16 cellular contexts compared by ENCODE assay signal in the genomic region with DNA sequence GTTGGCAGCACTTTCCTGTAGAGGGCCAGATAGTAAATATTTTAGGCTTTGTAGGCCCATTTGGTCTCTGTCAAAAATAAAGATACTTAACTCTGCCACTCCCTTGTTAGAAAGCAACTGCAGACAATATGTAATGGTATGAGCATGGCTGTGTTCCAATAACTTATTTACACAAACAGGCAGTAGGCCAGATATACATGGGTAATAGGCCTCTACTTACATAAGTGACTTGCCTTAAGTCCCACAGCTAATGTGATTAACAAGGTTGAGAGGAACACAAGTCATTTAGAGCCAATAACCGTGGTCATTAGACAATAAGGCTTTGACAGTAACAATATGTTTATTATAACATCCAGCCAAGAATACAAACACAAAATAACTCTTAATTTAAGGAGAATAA. TPM values are rescaled to one million over a fixed set of nuclear protein-coding genes. Genes with fewer than 3 reads are reported as not detected.
DNase-seq lines count a peak whose midpoint lies in the region; ATAC-seq lines count a peak whose summit lies in the region.
"Had no signal": no experiment of that assay in that cellular context is flagged by ENCODE, and none has a peak within 500 bp of the region (broad histone marks: within the 10 kb centered on the region; RNA-seq: fewer than 3 reads in every experiment).

No MANE protein-coding gene starts in this region.

- no peak for ATAC-seq in stimulated activated naive CD8-positive, alpha-beta T cell treated with anti-CD3 and anti-CD28 coated beads, Interleukin-15, amount 100 ng/mL, for 72 hours
- ATAC-seq in stimulated activated naive CD8-positive, alpha-beta T cell treated with anti-CD3 and anti-CD28 coated beads, Interleukin-15, Interleukin-2, amounts not matched to agents 100 U/mL and 50 U/mL, for 24 hours = no peak
- peak; percentile 28 for ATAC-seq in esophagus mucosa
- ATAC-seq in Right ventricle myocardium inferior = no peak
- ATAC-seq in GM21737 (IDR thresholded peaks at IDR 0.05; ENCODE audit: unreplicated experiment) = no peak

- H3K27ac Mint-ChIP-seq in stimulated activated naive CD8-positive, alpha-beta T cell treated with anti-CD3 and anti-CD28 coated beads, Interleukin-15, amount 100 ng/mL, for 72 hours = peak overlapping the region; percentile 40 to 54
- H3K27ac Mint-ChIP-seq: activated CD4-positive, alpha-beta T cell treated with anti-CD3 and anti-CD28 coated beads, Interleukin-2, amount 10 ng/mL, durations not matched to agents 24 days and 14 days had no signal

- no peak for DNase-seq in stimulated activated naive CD8-positive, alpha-beta T cell treated with anti-CD3 and anti-CD28 coated beads, Interleukin-15, amount 100 ng/mL, for 72 hours
- DNase-seq in stimulated activated naive CD8-positive, alpha-beta T cell treated with anti-CD3 and anti-CD28 coated beads, Interleukin-15, Interleukin-2, amounts not matched to agents 100 U/mL and 50 U/mL, for 24 hours = no peak
- DNase-seq in NCI-H82 treated with DMSO at 0.1 percent for 48 hours (lab: John Stamatoyannopoulos, UW; ENCODE audit: unreplicated experiment) = peak; percentile 23
- no peak for DNase-seq in Right ventricle myocardium inferior (ENCODE audit: missing footprints)
- DNase-seq in ureter (ENCODE audit: low spot score) = no peak
- no peak for DNase-seq in HCEC 1CT
- DNase-seq: activated CD4-positive, alpha-beta T cell treated with anti-CD3 and anti-CD28 coated beads, Interleukin-2, amount 10 ng/mL, durations not matched to agents 24 days and 14 days; activated effector memory CD4-positive, alpha-beta T cell treated with Interleukin-2 at 50 U/mL for 16 hours; caudate nucleus; left cardiac atrium; NCI-H1436; NCI-H446 treated with DMSO at 0.1 percent for 48 hours; SHP77; spleen had no signal

- peaks cover under 1% of the 10 kb centered on the region for H3K4me1 Mint-ChIP-seq in stimulated activated naive CD8-positive, alpha-beta T cell treated with anti-CD3 and anti-CD28 coated beads, Interleukin-15, amount 100 ng/mL, for 72 hours
- H3K4me1 Mint-ChIP-seq: activated CD4-positive, alpha-beta T cell treated with anti-CD3 and anti-CD28 coated beads, Interleukin-2, amount 10 ng/mL, durations not matched to agents 24 days and 14 days had no signal

- intact Hi-C loops in Right ventricle myocardium inferior (cut with DNase I) = no loop called here

- no peak overlapping the region for H3K4me3 Mint-ChIP-seq in stimulated activated naive CD8-positive, alpha-beta T cell treated with anti-CD3 and anti-CD28 coated beads, Interleukin-15, amount 100 ng/mL, for 72 hours
- H3K4me3 Mint-ChIP-seq: activated CD4-positive, alpha-beta T cell treated with anti-CD3 and anti-CD28 coated beads, Interleukin-2, amount 10 ng/mL, durations not matched to agents 24 days and 14 days had no signal

- no peaks in the 10 kb centered on the region for H3K27me3 Mint-ChIP-seq in stimulated activated naive CD8-positive, alpha-beta T cell treated with anti-CD3 and anti-CD28 coated beads, Interleukin-15, amount 100 ng/mL, for 72 hours
- H3K27me3 Mint-ChIP-seq: activated CD4-positive, alpha-beta T cell treated with anti-CD3 and anti-CD28 coated beads, Interleukin-2, amount 10 ng/mL, durations not matched to agents 24 days and 14 days had no signal

- H3K9me3 Mint-ChIP-seq in stimulated activated naive CD8-positive, alpha-beta T cell treated with anti-CD3 and anti-CD28 coated beads, Interleukin-15, amount 100 ng/mL, for 72 hours = no peaks in the 10 kb centered on the region
- H3K9me3 Mint-ChIP-seq: activated CD4-positive, alpha-beta T cell treated with anti-CD3 and anti-CD28 coated beads, Interleukin-2, amount 10 ng/mL, durations not matched to agents 24 days and 14 days had no signal

RNA-seq across cellular contexts. Expression of a gene that starts 17.4 kb away (rescaled TPM):
- total RNA-seq in esophagus mucosa (105 TPM), Right ventricle myocardium inferior (110 TPM), ureter (121 TPM)

RNA-seq across cellular contexts. Expression of a gene that starts 31.5 kb away (rescaled TPM):
- total RNA-seq in esophagus mucosa (21.7 TPM), Right ventricle myocardium inferior (30.4 TPM), ureter (51.3 TPM)

RNA-seq across cellular contexts. Expression of a gene that starts 36.9 kb away (rescaled TPM):
- 14.4 TPM for total RNA-seq in esophagus mucosa
- total RNA-seq in Right ventricle myocardium inferior = 14.6 TPM
- total RNA-seq in ureter = 21.0 TPM
